In the genomic region with DNA sequence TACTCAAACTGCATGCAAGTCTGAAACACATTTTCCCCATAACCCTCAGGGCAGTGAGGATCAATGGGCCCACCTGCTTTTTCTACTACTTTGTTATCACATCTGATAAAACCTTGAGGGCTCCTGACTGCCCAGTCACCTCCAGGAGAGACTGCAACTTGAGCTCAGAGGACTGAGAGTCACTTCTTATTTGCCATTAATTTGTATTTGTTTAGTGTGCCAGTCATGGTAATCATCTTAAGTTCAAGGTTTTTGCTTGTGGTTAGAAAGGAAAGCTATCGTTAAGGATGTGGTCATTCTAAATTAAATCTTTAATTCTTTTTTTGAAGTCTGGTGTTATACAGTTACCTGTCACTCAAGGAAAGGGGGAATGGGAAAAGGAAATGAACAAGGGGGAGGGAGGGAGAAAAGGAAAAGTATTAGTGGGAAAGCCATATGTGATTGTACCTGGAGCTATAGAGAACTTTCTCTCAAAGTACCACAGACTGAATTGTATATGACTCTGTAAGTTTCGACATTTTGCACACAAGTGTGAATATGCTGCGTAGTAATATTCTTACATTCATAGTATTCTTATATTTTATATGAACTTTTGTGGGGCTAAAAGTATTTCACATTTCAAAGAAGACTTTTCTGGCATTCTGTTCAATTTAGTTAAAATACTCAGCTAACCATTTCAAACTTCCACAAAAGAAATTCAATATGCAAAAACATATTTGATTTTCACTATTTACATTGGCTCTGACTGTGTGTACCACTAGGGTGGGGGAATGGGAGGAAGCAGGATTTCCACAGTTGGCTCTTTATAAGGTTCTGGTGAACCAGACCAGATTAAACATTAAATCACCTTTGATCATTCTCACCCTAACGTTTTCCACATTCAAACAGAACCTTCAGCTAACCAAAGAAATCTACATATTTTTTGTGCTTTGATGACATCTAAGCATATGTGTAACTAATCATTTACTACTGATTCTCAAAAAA, we compare ENCODE assay signal across 30 cellular contexts.
DNase-seq lines count a peak whose midpoint lies in the region; ATAC-seq, FAIRE-seq and TF ChIP-seq lines count a peak whose summit lies in the region.
"Had no signal": no experiment of that assay in that cellular context is flagged by ENCODE, and none has a peak within 500 bp of the region (broad histone marks: within the 10 kb centered on the region; RNA-seq: fewer than 3 reads in every experiment).

No MANE protein-coding gene starts in this region.

- H3K9ac ChIP-seq in BLaER1 (no peak overlapping the region), MM.1S (ENCODE audit: low read length) (no peak overlapping the region)
- H3K9ac ChIP-seq: GM23248 had no signal

- peak overlapping the region; percentile 47 for H3K4me2 ChIP-seq in BLaER1
- peak overlapping the region; percentile 27 for H3K4me2 ChIP-seq in MM.1S (ENCODE audit: low read depth, low read length)

- H3K9me3 Mint-ChIP-seq in activated naive CD8-positive, alpha-beta T cell treated with anti-CD3 and anti-CD28 coated beads, Interleukin-2, amount 50 U/mL, for 24 hours = no peaks in the 10 kb centered on the region
- H3K9me3 Mint-ChIP-seq: activated naive CD8-positive, alpha-beta T cell treated with anti-CD3 and anti-CD28 coated beads for 36 hours; naive thymus-derived CD8-positive, alpha-beta T cell; T-helper 2 cell treated with Interferon-gamma antibody and Interleukin-4, amounts not matched to agents 5 μg/mL and 100 μg/mL, for 36 hours had no signal

- intact Hi-C loops in left colon (cut with DNase I, micrococcal nuclease) = no loop called here

- no peak overlapping the region for H3K27ac Mint-ChIP-seq in activated naive CD8-positive, alpha-beta T cell treated with anti-CD3 and anti-CD28 coated beads, Interleukin-2, amount 50 U/mL, for 24 hours
- H3K27ac Mint-ChIP-seq: activated CD4-positive, alpha-beta T cell treated with anti-CD3 and anti-CD28 coated beads for 36 hours; activated CD8-positive, alpha-beta T cell treated with anti-CD3 and anti-CD28 coated beads, Interleukin-2, amount 10 ng/mL, durations not matched to agents 7 days and 5 days; activated naive CD8-positive, alpha-beta T cell treated with anti-CD3 and anti-CD28 coated beads for 36 hours; immature natural killer cell; T-helper 2 cell treated with Interferon-gamma antibody and Interleukin-4, amounts not matched to agents 5 μg/mL and 100 μg/mL, for 36 hours had no signal

- H3K27me3 Mint-ChIP-seq in activated naive CD8-positive, alpha-beta T cell treated with anti-CD3 and anti-CD28 coated beads, Interleukin-2, amount 50 U/mL, for 24 hours = peaks cover 5% of the 10 kb centered on the region

- H3K36me3 ChIP-seq in BLaER1 (no peaks in the 10 kb centered on the region), MM.1S (replicated peaks; ENCODE audit: insufficient read depth, low read length) (no peaks in the 10 kb centered on the region)
- H3K36me3 ChIP-seq: ascending aorta, gastroesophageal sphincter, MG63, thoracic aorta had no signal

- no peak overlapping the region for H2AFZ ChIP-seq in MM.1S (ENCODE audit: low read length)
- H2AFZ ChIP-seq: GM23248 had no signal

- H3K4me3 Mint-ChIP-seq in activated naive CD8-positive, alpha-beta T cell treated with anti-CD3 and anti-CD28 coated beads, Interleukin-2, amount 50 U/mL, for 24 hours = no peak overlapping the region
- H3K4me3 Mint-ChIP-seq: activated CD4-positive, alpha-beta T cell treated with anti-CD3 and anti-CD28 coated beads for 36 hours; activated CD8-positive, alpha-beta T cell treated with anti-CD3 and anti-CD28 coated beads, Interleukin-2, amount 10 ng/mL, durations not matched to agents 7 days and 5 days; activated naive CD8-positive, alpha-beta T cell treated with anti-CD3 and anti-CD28 coated beads for 36 hours; immature natural killer cell; naive thymus-derived CD8-positive, alpha-beta T cell; T-helper 2 cell treated with Interferon-gamma antibody and Interleukin-4, amounts not matched to agents 5 μg/mL and 100 μg/mL, for 36 hours had no signal

- 0 out of 2 replicates have a peak, but pooled peaks cover 8% of the 10 kb centered on the region for H3F3A ChIP-seq in MM.1S (ENCODE audit: insufficient read depth, low read length)

- FAIRE-seq in GM18507 (lab: Jason Lieb, UNC) = peak; percentile 24
- FAIRE-seq: D721Med, urothelium cell line had no signal

- H3K4me3 ChIP-seq in BLaER1 (no peak overlapping the region), MM.1S (ENCODE audit: low read length) (no peak overlapping the region)
- H3K4me3 ChIP-seq: ascending aorta, gastroesophageal sphincter, GM23248, MG63, thoracic aorta had no signal

- H3K9me3 ChIP-seq in BLaER1 = 0 out of 2 replicates have a peak, but pooled peaks cover 6% of the 10 kb centered on the region
- no peaks in the 10 kb centered on the region for H3K9me3 ChIP-seq in MM.1S (replicated peaks; ENCODE audit: insufficient read depth, low read length)
- H3K9me3 ChIP-seq: ascending aorta, gastroesophageal sphincter, MG63, thoracic aorta had no signal

- no peak for DNase-seq in GM18507 (ENCODE audit: extremely low spot score, insufficient read length, low read depth)
- DNase-seq in MM.1S = peak; percentile 76
- no peak for DNase-seq in left colon
- DNase-seq in NCI-H128 (lab: John Stamatoyannopoulos, UW; ENCODE audit: unreplicated experiment) = no peak
- DNase-seq in activated naive CD8-positive, alpha-beta T cell treated with anti-CD3 and anti-CD28 coated beads, Interleukin-2, amount 50 U/mL, for 24 hours = no peak
- no peak for DNase-seq in stimulated activated CD4-positive, alpha-beta T cell treated with anti-CD3 and anti-CD28 coated beads, Interleukin-2, amount 100 ng/mL, for 24 hours
- DNase-seq: activated CD4-positive, alpha-beta T cell treated with anti-CD3 and anti-CD28 coated beads for 36 hours; activated CD8-positive, alpha-beta T cell treated with anti-CD3 and anti-CD28 coated beads, Interleukin-2, amount 10 ng/mL, durations not matched to agents 7 days and 5 days; activated effector memory CD4-positive, alpha-beta T cell treated with Interleukin-2 at 50 U/mL for 16 hours; activated naive CD8-positive, alpha-beta T cell treated with anti-CD3 and anti-CD28 coated beads for 36 hours; GM23248; hippocampal formation; immature natural killer cell; MG63; naive thymus-derived CD8-positive, alpha-beta T cell; NCI-H1436; NCI-H774; occipital lobe; OCI-M1; stimulated activated naive CD8-positive, alpha-beta T cell treated with anti-CD3 and anti-CD28 coated beads, Interleukin-15, Interleukin-2, amounts not matched to agents 100 U/mL and 50 U/mL, for 24 hours had no signal

- H3K79me2 ChIP-seq in MM.1S (ENCODE audit: low read length) = no peaks in the 10 kb centered on the region

- TF ChIP-seq CTCF in MM.1S (IDR thresholded peaks at IDR 0.05; ENCODE audit: low read length) = no peak

- H3K4me1 Mint-ChIP-seq in activated naive CD8-positive, alpha-beta T cell treated with anti-CD3 and anti-CD28 coated beads, Interleukin-2, amount 50 U/mL, for 24 hours = no peaks in the 10 kb centered on the region
- H3K4me1 Mint-ChIP-seq: activated CD4-positive, alpha-beta T cell treated with anti-CD3 and anti-CD28 coated beads for 36 hours; activated naive CD8-positive, alpha-beta T cell treated with anti-CD3 and anti-CD28 coated beads for 36 hours; immature natural killer cell; naive thymus-derived CD8-positive, alpha-beta T cell had no signal

- H4K20me1 ChIP-seq in BLaER1 = no peaks in the 10 kb centered on the region
- H4K20me1 ChIP-seq in MM.1S (ENCODE audit: insufficient read depth, low read length) = no peaks in the 10 kb centered on the region

- H3K9me2 ChIP-seq in MM.1S (replicated peaks; ENCODE audit: insufficient read depth, low read length) = no peaks in the 10 kb centered on the region

- peaks cover 16% of the 10 kb centered on the region for H3K4me1 ChIP-seq in BLaER1
- H3K4me1 ChIP-seq in MM.1S (ENCODE audit: low read length) = peaks cover 20% of the 10 kb centered on the region
- H3K4me1 ChIP-seq: ascending aorta, gastroesophageal sphincter had no signal

- no peaks in the 10 kb centered on the region for H3K27me3 ChIP-seq in BLaER1
- no peaks in the 10 kb centered on the region for H3K27me3 ChIP-seq in MM.1S (replicated peaks; ENCODE audit: insufficient read depth, low read length)
- H3K27me3 ChIP-seq: ascending aorta had no signal

- H3K27ac ChIP-seq in BLaER1 (no peak overlapping the region), MM.1S (ENCODE audit: low read length) (peak overlapping the region; percentile 3; the same call in 1 of the 2 replicates)
- H3K27ac ChIP-seq: ascending aorta, C4-2B, gastroesophageal sphincter, GM23248, thoracic aorta had no signal

- ATAC-seq in left colon (peak; percentile 96), HG02623 (IDR thresholded peaks at IDR 0.05; ENCODE audit: unreplicated experiment) (no peak)
- ATAC-seq in activated naive CD8-positive, alpha-beta T cell treated with anti-CD3 and anti-CD28 coated beads, Interleukin-2, amount 50 U/mL, for 24 hours = no peak
- ATAC-seq: activated CD4-positive, alpha-beta T cell treated with anti-CD3 and anti-CD28 coated beads for 36 hours; activated CD8-positive, alpha-beta T cell treated with anti-CD3 and anti-CD28 coated beads, Interleukin-2, amount 10 ng/mL, durations not matched to agents 7 days and 5 days; gastroesophageal sphincter; naive thymus-derived CD8-positive, alpha-beta T cell; Right ventricle myocardium inferior; stimulated activated naive CD8-positive, alpha-beta T cell treated with anti-CD3 and anti-CD28 coated beads, Interleukin-15, Interleukin-2, amounts not matched to agents 100 U/mL and 50 U/mL, for 24 hours had no signal

- no peaks in the 10 kb centered on the region for H3K36me3 Mint-ChIP-seq in activated naive CD8-positive, alpha-beta T cell treated with anti-CD3 and anti-CD28 coated beads, Interleukin-2, amount 50 U/mL, for 24 hours (ENCODE audit: low read depth)
- H3K36me3 Mint-ChIP-seq: activated naive CD8-positive, alpha-beta T cell treated with anti-CD3 and anti-CD28 coated beads for 36 hours; immature natural killer cell; naive thymus-derived CD8-positive, alpha-beta T cell had no signal
